In genomic region chr4:7110546-7110945, GRCh38 we compare ENCODE assay signal across 1 cellular context.
TF ChIP-seq lines count a peak whose summit lies in the region.

No MANE protein-coding gene starts in this region.

TF ChIP-seq in SK-N-SH, 30 proteins besides CTCF, POLR2A, EP300 and RAD21 (continued from another document):
- no peak for TF ChIP-seq USF1 (IDR thresholded peaks at IDR 0.05; ENCODE audit: borderline replicate concordance, low read depth)
- TF ChIP-seq NFIC (IDR thresholded peaks at IDR 0.05; ENCODE audit: borderline replicate concordance) = no peak
- TF ChIP-seq TAF1 (IDR thresholded peaks at IDR 0.05; ENCODE audit: borderline replicate concordance, low read depth, low read length) = no peak
- TF ChIP-seq MAX (IDR thresholded peaks at IDR 0.05; ENCODE audit: low read depth) = no peak
- TF ChIP-seq ZBTB33 (IDR thresholded peaks at IDR 0.05; ENCODE audit: borderline replicate concordance, low read depth) = no peak
- TF ChIP-seq TEAD4 (IDR thresholded peaks at IDR 0.05; ENCODE audit: borderline replicate concordance, insufficient read depth) = no peak
- no peak for TF ChIP-seq GABPA (IDR thresholded peaks at IDR 0.05; ENCODE audit: low read depth)
- no peak for TF ChIP-seq RXRA (IDR thresholded peaks at IDR 0.05; ENCODE audit: borderline replicate concordance, low read depth)
- no peak for TF ChIP-seq EZH2phosphoT487 (IDR thresholded peaks at IDR 0.05; ENCODE audit: borderline replicate concordance, low read depth)
- TF ChIP-seq POLR2AphosphoS5 (IDR thresholded peaks at IDR 0.05; ENCODE audit: low read depth, low read length) = no peak
- TF ChIP-seq FOXJ3 (CRISPR knock-in tag; IDR thresholded peaks at IDR 0.05) = no peak
- TF ChIP-seq IRF3 (IDR thresholded peaks at IDR 0.05; ENCODE audit: low read depth, low read length) = no peak
- no peak for TF ChIP-seq MEF2A (IDR thresholded peaks at IDR 0.05; ENCODE audit: borderline replicate concordance, low read depth)
